In the genomic region with DNA sequence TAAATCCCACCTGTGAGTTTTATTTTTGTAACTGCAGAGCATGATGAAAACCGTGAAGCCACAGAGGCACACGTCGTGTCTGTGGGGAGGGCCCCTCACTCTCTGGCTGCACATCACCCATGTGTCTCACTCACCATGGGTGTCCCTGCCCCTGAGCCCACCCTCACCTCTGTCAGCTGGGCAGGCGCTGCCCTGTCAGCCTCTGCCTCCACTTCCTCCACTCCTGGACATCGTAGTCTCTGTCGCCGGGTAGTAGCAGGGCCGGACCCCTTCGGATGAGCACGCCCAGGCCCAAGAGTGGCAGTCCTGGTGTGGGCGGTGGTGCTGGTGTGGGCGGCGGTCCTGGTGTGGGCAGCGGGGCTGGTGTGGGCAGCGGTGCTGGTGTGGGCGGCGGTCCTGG, we compare ENCODE assay signal across 19 cellular contexts.
"Had no signal": no experiment of that assay in that cellular context is flagged by ENCODE, and none has a peak within 500 bp of the region (broad histone marks: within the 10 kb centered on the region; RNA-seq: fewer than 3 reads in every experiment).

No MANE protein-coding gene starts in this region.

- H3K27me3 ChIP-seq: ascending aorta, brain microvascular endothelial cell, foreskin keratinocyte, transverse colon, uterus had no signal

- H3K4me3 Mint-ChIP-seq: activated B cell treated with CpG ODN at 0.5 μM for 24 hours; activated CD4-positive, alpha-beta memory T cell treated with anti-CD3 and anti-CD28 coated beads for 36 hours; activated CD4-positive, alpha-beta T cell treated with anti-CD3 and anti-CD28 coated beads for 36 hours; memory B cell; nephron progenitor cell; stimulated activated naive CD8-positive, alpha-beta T cell treated with anti-CD3 and anti-CD28 coated beads, Interleukin-15, Interleukin-2, amounts not matched to agents 100 ng/mL and 50 ng/mL, for 24 hours; T-helper 1 cell treated with Interleukin-12 subunit alpha and Interleukin-12 subunit beta and Interleukin-4 antibody, amounts not matched to agents 30 μg/mL and 1 μg/mL, for 36 hours had no signal

- H3K4me1 Mint-ChIP-seq: memory B cell had no signal

- H3K36me3 Mint-ChIP-seq: activated CD4-positive, alpha-beta memory T cell treated with anti-CD3 and anti-CD28 coated beads for 36 hours; memory B cell had no signal

- H3K36me3 ChIP-seq: brain microvascular endothelial cell, transverse colon, uterus had no signal

- ATAC-seq: activated CD4-positive, alpha-beta T cell treated with anti-CD3 and anti-CD28 coated beads for 36 hours; foreskin keratinocyte had no signal

- H3K4me3 ChIP-seq: ascending aorta, transverse colon, uterus had no signal

- H3K9me3 ChIP-seq: transverse colon had no signal

- H3K27ac Mint-ChIP-seq: activated B cell treated with CpG ODN at 0.5 μM for 24 hours; activated CD4-positive, alpha-beta memory T cell treated with anti-CD3 and anti-CD28 coated beads for 36 hours; activated CD4-positive, alpha-beta T cell treated with anti-CD3 and anti-CD28 coated beads for 36 hours; memory B cell; nephron progenitor cell; stimulated activated naive CD8-positive, alpha-beta T cell treated with anti-CD3 and anti-CD28 coated beads, Interleukin-15, Interleukin-2, amounts not matched to agents 100 ng/mL and 50 ng/mL, for 24 hours; T-helper 1 cell treated with Interleukin-12 subunit alpha and Interleukin-12 subunit beta and Interleukin-4 antibody, amounts not matched to agents 30 μg/mL and 1 μg/mL, for 36 hours had no signal

- DNase-seq: activated B cell treated with CpG ODN at 0.5 μM for 24 hours; activated CD4-positive, alpha-beta memory T cell treated with anti-CD3 and anti-CD28 coated beads for 36 hours; activated CD4-positive, alpha-beta T cell treated with anti-CD3 and anti-CD28 coated beads for 36 hours; activated gamma-delta T cell; activated naive CD4-positive, alpha-beta T cell treated with anti-CD3 and anti-CD28 coated beads, Interleukin-2, amount 50 U/mL, for 16 hours; activated T-cell treated with anti-CD3 and anti-CD28 coated beads, Interleukin-2, amount 50 U/mL, for 48 hours; brain microvascular endothelial cell; central memory CD4-positive, alpha-beta T cell; effector memory CD4-positive, alpha-beta T cell; foreskin keratinocyte; nephron progenitor cell; stimulated activated CD4-positive, alpha-beta T cell treated with anti-CD3 and anti-CD28 coated beads, Interleukin-4, amount 100 ng/mL, for 1 hour; T1000; transverse colon; uterus had no signal

- H3K4me1 ChIP-seq: foreskin keratinocyte had no signal

- H3K27ac ChIP-seq: ascending aorta, brain microvascular endothelial cell, foreskin keratinocyte, transverse colon, uterus had no signal
